Comparison of ENCODE assay signal across 26 cellular contexts in genomic region chr21:45234906-45235305, GRCh38.
"Had no signal": no experiment of that assay in that cellular context is flagged by ENCODE, and none has a peak within 500 bp of the region (broad histone marks: within the 10 kb centered on the region; RNA-seq: fewer than 3 reads in every experiment).

No MANE protein-coding gene starts in this region.

- H3K36me3 Mint-ChIP-seq: activated naive CD4-positive, alpha-beta T cell treated with anti-CD3 and anti-CD28 coated beads, Interleukin-2, amount 50 U/mL, for 24 hours had no signal

- H3K4me1 ChIP-seq: breast epithelium, Peyer's patch had no signal

- H3K36me3 ChIP-seq: breast epithelium, Peyer's patch had no signal

- H3K4me3 Mint-ChIP-seq: activated naive CD4-positive, alpha-beta T cell treated with anti-CD3 and anti-CD28 coated beads, Interleukin-2, amount 50 U/mL, for 24 hours; activated T-helper 1 cell treated with anti-CD3 and anti-CD28 coated beads, Interleukin-12 subunit alpha, Interleukin-12 subunit beta, Interleukin-2, Interleukin-4 antibody, amounts not matched to agents 30 ng/mL and 10 ng/mL and 1 ng/mL, durations not matched to agents 14 hours and 24 hours and 36 hours had no signal

- H3K27ac ChIP-seq: breast epithelium, Peyer's patch, RWPE1 had no signal

- H3K27ac Mint-ChIP-seq: activated CD8-positive, alpha-beta T cell treated with anti-CD3 and anti-CD28 coated beads for 36 hours; activated naive CD4-positive, alpha-beta T cell treated with anti-CD3 and anti-CD28 coated beads, Interleukin-2, amount 50 U/mL, for 24 hours; activated T-helper 1 cell treated with anti-CD3 and anti-CD28 coated beads, Interleukin-12 subunit alpha, Interleukin-12 subunit beta, Interleukin-2, Interleukin-4 antibody, amounts not matched to agents 30 ng/mL and 10 ng/mL and 1 ng/mL, durations not matched to agents 14 hours and 24 hours and 36 hours; T-helper 17 cell had no signal

- DNase-seq: activated CD4-positive, CD25-positive, alpha-beta regulatory T cell; activated CD8-positive, alpha-beta memory T cell treated with anti-CD3 and anti-CD28 coated beads, Interleukin-2, amount 50 U/mL, for 4 hours; activated CD8-positive, alpha-beta T cell treated with anti-CD3 and anti-CD28 coated beads for 36 hours; activated effector memory CD4-positive, alpha-beta T cell treated with Interleukin-2 at 50 U/mL for 16 hours; activated naive CD4-positive, alpha-beta T cell; central memory CD4-positive, alpha-beta T cell; IMR-90; Kasumi-1; KBM-7; NCI-H1092; NCI-H1417; NCI-H1930; NCI-H2171; NCI-H2227 treated with DMSO at 0.1 percent for 48 hours; NCI-H446 treated with DMSO at 0.1 percent for 48 hours; NCI-H526; NCI-H774; NK-92 treated with Interleukin-12 subunit alpha and Interleukin-12 subunit beta, amount 100 ng/mL, for 24 hours; Peyer's patch; Right ventricle myocardium superior; T-helper 17 cell; T-helper 9 cell had no signal

- H3K27me3 ChIP-seq: Peyer's patch had no signal

- H3K9me3 Mint-ChIP-seq: activated CD8-positive, alpha-beta T cell treated with anti-CD3 and anti-CD28 coated beads for 36 hours; activated naive CD4-positive, alpha-beta T cell treated with anti-CD3 and anti-CD28 coated beads, Interleukin-2, amount 50 U/mL, for 24 hours; activated T-helper 1 cell treated with anti-CD3 and anti-CD28 coated beads, Interleukin-12 subunit alpha, Interleukin-12 subunit beta, Interleukin-2, Interleukin-4 antibody, amounts not matched to agents 30 ng/mL and 10 ng/mL and 1 ng/mL, durations not matched to agents 14 hours and 24 hours and 36 hours had no signal

- H3K4me3 ChIP-seq: Peyer's patch had no signal

- ATAC-seq: activated CD8-positive, alpha-beta T cell treated with anti-CD3 and anti-CD28 coated beads for 36 hours; T-helper 17 cell had no signal

- H3K9me3 ChIP-seq: breast epithelium, Peyer's patch had no signal

- H3K4me1 Mint-ChIP-seq: activated naive CD4-positive, alpha-beta T cell treated with anti-CD3 and anti-CD28 coated beads, Interleukin-2, amount 50 U/mL, for 24 hours had no signal
